Comparison of ENCODE assay signal across 9 cellular contexts in the genomic region with DNA sequence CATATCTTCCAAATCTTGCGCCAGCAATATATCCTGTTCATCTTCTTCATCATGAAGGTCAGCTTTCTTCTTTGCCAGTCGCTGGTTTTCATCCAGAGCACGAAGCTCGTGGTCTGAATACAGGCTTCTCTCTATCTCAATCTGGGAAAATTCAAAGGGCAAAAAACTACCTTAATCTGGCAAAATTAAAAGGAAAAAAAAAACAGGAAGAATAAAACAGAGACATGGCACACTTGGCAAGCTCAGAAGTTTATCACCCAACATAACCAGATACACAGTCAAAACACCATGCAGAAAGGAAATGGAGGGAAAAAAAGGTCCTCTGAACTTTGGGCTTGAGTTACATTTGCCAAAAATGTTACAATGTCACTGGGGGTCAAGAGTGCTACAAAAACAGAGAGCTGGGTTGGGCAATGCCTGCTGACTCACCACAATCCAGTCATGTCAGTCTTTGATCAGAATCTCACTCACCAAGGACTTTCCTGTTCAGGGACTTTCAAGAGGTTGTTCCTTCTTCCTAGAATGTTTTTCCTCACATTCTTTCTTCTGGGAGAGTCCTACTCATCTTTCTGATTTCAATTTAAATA. TPM values are rescaled to one million over a fixed set of nuclear protein-coding genes. Genes with fewer than 3 reads are reported as not detected.
DNase-seq lines count a peak whose midpoint lies in the region; ATAC-seq and TF ChIP-seq lines count a peak whose summit lies in the region.
"Had no signal": no experiment of that assay in that cellular context is flagged by ENCODE, and none has a peak within 500 bp of the region (broad histone marks: within the 10 kb centered on the region; RNA-seq: fewer than 3 reads in every experiment).

No MANE protein-coding gene starts in this region.

- H3K36me3 ChIP-seq in SK-N-SH (replicated peaks in 1 of 2; ENCODE audit: control insufficient read depth in 1 of 2, insufficient read depth in 2 of 2, low read length in 1 of 2) (peaks cover 18 to 53% of the 10 kb centered on the region in 2 experiments), psoas muscle (ENCODE audit: insufficient read depth in 1 of 2, low read depth in 1 of 2) (peaks cover 9 to 67% of the 10 kb centered on the region in 2 donors)

- H2AFZ ChIP-seq in SK-N-SH (ENCODE audit: low read depth), result no peak overlapping the region

- H3K4me3 ChIP-seq in SK-N-SH (ENCODE audit: low read depth in 2 of 2, low read length in 1 of 2) (peak overlapping the region in 1 of 2 experiments; percentile 94; a peak in 2 of 4 replicates), psoas muscle (peak overlapping the region; percentile 95)

- TF ChIP-seq CTCF in SK-N-SH (IDR thresholded peaks at IDR 0.05) (no peak), psoas muscle (IDR thresholded peaks at IDR 0.05) (no peak)

- H3K4me1 ChIP-seq in SK-N-SH (ENCODE audit: control insufficient read depth in 1 of 2, insufficient read depth in 2 of 2, low read depth in 1 of 2, low read length in 1 of 2) (peaks cover 8 to 17% of the 10 kb centered on the region in 2 experiments; a peak in 3 of 4 replicates), psoas muscle (peaks cover 23% of the 10 kb centered on the region)

- POLR2A ChIA-PET in SK-N-SH (lab: Yijun Ruan, JAX), result no interaction called here

- H3K4me2 ChIP-seq in SK-N-SH, result peak overlapping the region; percentile 88

- no peaks in the 10 kb centered on the region for H3K27me3 ChIP-seq in SK-N-SH (ENCODE audit: insufficient read depth)
- H3K27me3 ChIP-seq in psoas muscle (ENCODE audit: insufficient read depth in 3 of 3, low read length in 2 of 3), result no peaks in the 10 kb centered on the region
- H3K27me3 ChIP-seq: right atrium auricular region had no signal

- H3F3A ChIP-seq in SK-N-SH (replicated peaks; ENCODE audit: insufficient read depth), result peaks cover 9% of the 10 kb centered on the region

- TF ChIP-seq EP300 in SK-N-SH (IDR thresholded peaks at IDR 0.05; ENCODE audit: borderline replicate concordance in 1 of 2, low read depth in 1 of 2, low read length in 1 of 2), result no peak

- WGBS in SK-N-SH (ENCODE audit: low lambda C conversion rate), result 93% methylated on average over 4 of the region's 4 CpGs
- 95 to 98% (median 96%) methylated on average over 4 of the region's 4 CpGs for WGBS in psoas muscle, 3 donors

- no peaks in the 10 kb centered on the region for H4K20me1 ChIP-seq in SK-N-SH (ENCODE audit: insufficient read depth)

- no peak for TF ChIP-seq RAD21 in SK-N-SH (IDR thresholded peaks at IDR 0.05; ENCODE audit: low read length)

- no peaks in the 10 kb centered on the region for H3K9me2 ChIP-seq in SK-N-SH

- no peak for ATAC-seq in SK-N-SH treated with all-trans-retinoic acid at 6 μM for 48 hours
- ATAC-seq in psoas muscle, result peak in 2 of 4 donors; percentile 21 to 46

- intact Hi-C loops in psoas muscle (cut with DNase I), result loop anchor here in 1 of 2 donors (5.0 kb wide), 1 partner anchor 152 kb away; no protein-coding TSS in a partner anchor
- intact Hi-C loops in posterior vena cava (cut with DNase I), result no loop called here

- H3K9me3 ChIP-seq in SK-N-SH, result no peaks in the 10 kb centered on the region
- no peaks in the 10 kb centered on the region for H3K9me3 ChIP-seq in psoas muscle
- H3K9me3 ChIP-seq: right atrium auricular region had no signal

- H3K27ac ChIP-seq in SK-N-SH (ENCODE audit: low read depth in 2 of 2, low read length in 1 of 2), result peak overlapping the region in 1 of 2 experiments; percentile 32; a peak in 2 of 4 replicates
- H3K27ac ChIP-seq in epithelial cell of prostate, result peak overlapping the region; percentile 60
- H3K27ac ChIP-seq in psoas muscle, result peak overlapping the region; percentile 99

- CTCF ChIA-PET in SK-N-SH (lab: Yijun Ruan, JAX), result interaction anchor here (5.2 kb wide), 1 partner anchor 12 kb away, joined by 31 read pairs; no protein-coding TSS in a partner anchor

- DNase-seq in SK-N-SH (no peak), OCI-M1 (lab: John Stamatoyannopoulos, UW) (peak; percentile 42), epithelial cell of prostate (ENCODE audit: low read depth, low spot score) (peak; percentile 37), psoas muscle (peak in 1 of 2 donors; percentile 53), NCI-H187 (lab: John Stamatoyannopoulos, UW) (no peak), posterior vena cava (ENCODE audit: low spot score) (no peak), DMS79 treated with DMSO at 0.1 percent for 48 hours (lab: John Stamatoyannopoulos, UW) (no peak)

- peaks cover 39% of the 10 kb centered on the region for H3K79me2 ChIP-seq in SK-N-SH (ENCODE audit: insufficient read depth)

- peak overlapping the region; percentile 77 for H3K9ac ChIP-seq in SK-N-SH

TF ChIP-seq in SK-N-SH, 30 proteins besides CTCF, POLR2A, EP300 and RAD21:
- TF ChIP-seq GATA2 (CRISPR knock-in tag; IDR thresholded peaks at IDR 0.05) (no peak), EZH2phosphoT487 (IDR thresholded peaks at IDR 0.05; ENCODE audit: borderline replicate concordance, low read depth) (no peak), MXI1 (IDR thresholded peaks at IDR 0.05; ENCODE audit: low read depth, low read length) (no peak), MEF2A (IDR thresholded peaks at IDR 0.05; ENCODE audit: borderline replicate concordance, low read depth) (no peak), ELF1 (IDR thresholded peaks at IDR 0.05) (no peak), FOXJ3 (CRISPR knock-in tag; IDR thresholded peaks at IDR 0.05) (no peak), TAF1 (IDR thresholded peaks at IDR 0.05; ENCODE audit: borderline replicate concordance, low read depth, low read length) (no peak)

TF ChIP-seq in SK-N-SH treated with all-trans-retinoic acid at 6 μM for 48 hours, 23 proteins besides CTCF, POLR2A, EP300 and RAD21 (continues in another document):
- TF ChIP-seq ZNF565 (CRISPR knock-in tag; conservative IDR thresholded peaks at IDR 0.05; ENCODE audit: low read depth), result no peak
- TF ChIP-seq ZNF70 (CRISPR knock-in tag; IDR thresholded peaks at IDR 0.05), result no peak
- TF ChIP-seq ZFP30 (CRISPR knock-in tag; IDR thresholded peaks at IDR 0.05), result no peak
- no peak for TF ChIP-seq RARB (CRISPR knock-in tag; IDR thresholded peaks at IDR 0.05)
- no peak for TF ChIP-seq ZC3H10 (CRISPR knock-in tag; IDR thresholded peaks at IDR 0.05)
- TF ChIP-seq, protein P1, sequence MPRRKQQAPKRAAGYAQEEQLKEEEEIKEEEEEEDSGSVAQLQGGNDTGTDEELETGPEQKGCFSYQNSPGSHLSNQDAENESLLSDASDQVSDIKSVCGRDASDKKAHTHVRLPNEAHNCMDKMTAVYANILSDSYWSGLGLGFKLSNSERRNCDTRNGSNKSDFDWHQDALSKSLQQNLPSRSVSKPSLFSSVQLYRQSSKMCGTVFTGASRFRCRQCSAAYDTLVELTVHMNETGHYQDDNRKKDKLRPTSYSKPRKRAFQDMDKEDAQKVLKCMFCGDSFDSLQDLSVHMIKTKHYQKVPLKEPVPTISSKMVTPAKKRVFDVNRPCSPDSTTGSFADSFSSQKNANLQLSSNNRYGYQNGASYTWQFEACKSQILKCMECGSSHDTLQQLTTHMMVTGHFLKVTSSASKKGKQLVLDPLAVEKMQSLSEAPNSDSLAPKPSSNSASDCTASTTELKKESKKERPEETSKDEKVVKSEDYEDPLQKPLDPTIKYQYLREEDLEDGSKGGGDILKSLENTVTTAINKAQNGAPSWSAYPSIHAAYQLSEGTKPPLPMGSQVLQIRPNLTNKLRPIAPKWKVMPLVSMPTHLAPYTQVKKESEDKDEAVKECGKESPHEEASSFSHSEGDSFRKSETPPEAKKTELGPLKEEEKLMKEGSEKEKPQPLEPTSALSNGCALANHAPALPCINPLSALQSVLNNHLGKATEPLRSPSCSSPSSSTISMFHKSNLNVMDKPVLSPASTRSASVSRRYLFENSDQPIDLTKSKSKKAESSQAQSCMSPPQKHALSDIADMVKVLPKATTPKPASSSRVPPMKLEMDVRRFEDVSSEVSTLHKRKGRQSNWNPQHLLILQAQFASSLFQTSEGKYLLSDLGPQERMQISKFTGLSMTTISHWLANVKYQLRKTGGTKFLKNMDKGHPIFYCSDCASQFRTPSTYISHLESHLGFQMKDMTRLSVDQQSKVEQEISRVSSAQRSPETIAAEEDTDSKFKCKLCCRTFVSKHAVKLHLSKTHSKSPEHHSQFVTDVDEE (CRISPR knock-in tag; IDR thresholded peaks at IDR 0.05), result no peak
- no peak for TF ChIP-seq OSR1 (CRISPR knock-in tag; IDR thresholded peaks at IDR 0.05)
- TF ChIP-seq SNAI2 (CRISPR knock-in tag; IDR thresholded peaks at IDR 0.05), result no peak
- no peak for TF ChIP-seq ZFP3 (CRISPR knock-in tag; IDR thresholded peaks at IDR 0.05)
- TF ChIP-seq GLIS3 (CRISPR knock-in tag; IDR thresholded peaks at IDR 0.05), result no peak
- TF ChIP-seq TCF4 (CRISPR knock-in tag; IDR thresholded peaks at IDR 0.05; ENCODE audit: borderline replicate concordance), result no peak
- TF ChIP-seq, protein P2, sequence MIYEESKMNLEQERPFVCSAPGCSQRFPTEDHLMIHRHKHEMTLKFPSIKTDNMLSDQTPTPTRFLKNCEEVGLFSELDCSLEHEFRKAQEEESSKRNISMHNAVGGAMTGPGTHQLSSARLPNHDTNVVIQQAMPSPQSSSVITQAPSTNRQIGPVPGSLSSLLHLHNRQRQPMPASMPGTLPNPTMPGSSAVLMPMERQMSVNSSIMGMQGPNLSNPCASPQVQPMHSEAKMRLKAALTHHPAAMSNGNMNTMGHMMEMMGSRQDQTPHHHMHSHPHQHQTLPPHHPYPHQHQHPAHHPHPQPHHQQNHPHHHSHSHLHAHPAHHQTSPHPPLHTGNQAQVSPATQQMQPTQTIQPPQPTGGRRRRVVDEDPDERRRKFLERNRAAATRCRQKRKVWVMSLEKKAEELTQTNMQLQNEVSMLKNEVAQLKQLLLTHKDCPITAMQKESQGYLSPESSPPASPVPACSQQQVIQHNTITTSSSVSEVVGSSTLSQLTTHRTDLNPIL (CRISPR knock-in tag; IDR thresholded peaks at IDR 0.05; ENCODE audit: low read depth), result no peak
- no peak for TF ChIP-seq PPARA (CRISPR knock-in tag; IDR thresholded peaks at IDR 0.05; ENCODE audit: borderline replicate concordance)
- TF ChIP-seq TOX (CRISPR knock-in tag; IDR thresholded peaks at IDR 0.05; ENCODE audit: borderline replicate concordance), result no peak
- TF ChIP-seq ARNTL (CRISPR knock-in tag; IDR thresholded peaks at IDR 0.05; ENCODE audit: borderline replicate concordance, low read depth), result no peak
- TF ChIP-seq ZNF8 (CRISPR knock-in tag; IDR thresholded peaks at IDR 0.05), result no peak

RNA-seq across cellular contexts. Expression of a gene that starts 1.5 kb away (rescaled TPM):
- polyA plus RNA-seq in SK-N-SH (2012; rRNA removed) (33.8 and 36.6 TPM in 2 replicates), psoas muscle (100 to 1,000 TPM in 2 of 3 donors, 10 to 100 TPM in 1; 82.1 to 207 (median 133) TPM)
- polyA plus RNA-seq in SK-N-SH (2012; cell fraction: cytosol; rRNA removed), result 37.6 and 40.1 TPM in 2 replicates
- 22.0 and 22.1 TPM in 2 replicates for polyA plus RNA-seq in SK-N-SH (2012; cell fraction: nucleus; rRNA removed)
- total RNA-seq in psoas muscle (10 to 100 TPM; 47.3 to 87.9 (median 65.5) TPM), posterior vena cava (10 to 100 TPM; 16.2 to 16.4 TPM)

RNA-seq across cellular contexts. Expression of a gene that starts 1.8 kb away (rescaled TPM):
- polyA plus RNA-seq in SK-N-SH (2012; rRNA removed), result 70.0 and 101 TPM in 2 replicates
- polyA plus RNA-seq in SK-N-SH (2012; cell fraction: cytosol; rRNA removed), result 66.9 TPM in 2 replicates
- 50.3 and 60.9 TPM in 2 replicates for polyA plus RNA-seq in SK-N-SH (2012; cell fraction: nucleus; rRNA removed)
- 10 to 100 TPM; 48.4 to 62.2 (median 54.5) TPM for total RNA-seq in psoas muscle
- 100 to 1,000 TPM in 1 of 3 donors, 10 to 100 TPM in 2; 62.3 to 129 (median 73.7) TPM for polyA plus RNA-seq in psoas muscle
- 10 to 100 TPM; 24.2 to 32.9 TPM for total RNA-seq in posterior vena cava

Comparison
In these comparisons a context has a peak if more than half of its experiments do, and no peak if none do; other contexts are left out.
1. DNase-seq: peak in OCI-M1 (single experiment) and epithelial cell of prostate (single experiment); none in SK-N-SH (single experiment), NCI-H187 (0 of 2), posterior vena cava (single experiment) and DMS79 treated with DMSO at 0.1 percent for 48 hours (single experiment).